In the genomic region with DNA sequence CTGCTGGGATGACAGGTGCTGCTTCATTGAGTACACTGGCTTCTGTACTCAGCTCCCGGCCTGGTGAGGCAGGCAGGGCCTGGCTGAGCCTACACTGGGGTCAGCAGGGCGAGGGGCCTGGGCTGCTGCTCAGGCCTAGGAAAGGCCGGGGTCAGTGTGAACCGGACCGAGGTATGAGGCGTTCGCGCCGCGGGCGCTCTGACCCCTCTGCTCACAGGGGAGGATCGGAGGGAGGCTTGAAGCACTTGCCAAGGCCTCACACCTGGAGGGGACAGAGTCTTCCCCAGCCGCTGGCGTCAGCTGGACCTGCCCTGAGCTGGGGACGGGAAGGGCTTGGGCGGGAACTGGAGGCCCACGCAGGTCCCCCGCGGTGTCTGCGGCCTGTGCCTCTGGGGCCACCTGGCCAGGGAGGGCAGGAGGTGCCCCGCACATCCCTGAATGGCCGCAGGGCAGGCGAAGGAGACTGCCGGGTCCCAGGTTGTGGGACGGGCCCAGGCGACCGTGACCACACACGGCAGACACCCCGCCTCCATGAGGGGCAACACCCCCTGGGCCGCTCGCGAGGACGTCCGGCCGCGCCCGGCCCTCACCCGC, we compare ENCODE assay signal across 8 cellular contexts. TPM values are rescaled to one million over a fixed set of nuclear protein-coding genes. Genes with fewer than 3 reads are reported as not detected.
DNase-seq lines count a peak whose midpoint lies in the region; ATAC-seq and TF ChIP-seq lines count a peak whose summit lies in the region.

No MANE protein-coding gene starts in this region.

- peak overlapping the region; percentile 82 for H3K4me3 Mint-ChIP-seq in chondrocyte (ENCODE audit: unreplicated experiment)

- no peaks in the 10 kb centered on the region for H3K9me3 Mint-ChIP-seq in chondrocyte (ENCODE audit: low read depth)

- H3K4me1 ChIP-seq in mucosa of descending colon (ENCODE audit: low read depth) = peaks cover 42% of the 10 kb centered on the region

- POLR2A ChIA-PET in HEK293T (lab: Yijun Ruan, JAX) = interaction anchor here (4.4 kb wide), 1 partner anchor 20 kb away, joined by 18 read pairs; the partner anchor contains the start of genes MORN1 and RER1

- H3K4me1 Mint-ChIP-seq in chondrocyte (ENCODE audit: low read depth) = peaks cover 19% of the 10 kb centered on the region

- peak overlapping the region; percentile 44 for H3K4me3 ChIP-seq in mucosa of descending colon

- TF ChIP-seq CTCF in chondrocyte (IDR thresholded peaks at IDR 0.05) = no peak
- no peak for TF ChIP-seq CTCF in mucosa of descending colon (IDR thresholded peaks at IDR 0.05)

- no peaks in the 10 kb centered on the region for H3K9me3 ChIP-seq in mucosa of descending colon

- peak; percentile 37 for DNase-seq in NCI-H345 (lab: John Stamatoyannopoulos, UW)
- no peak for DNase-seq in NCI-H345 treated with DMSO at 0.1 percent for 48 hours (lab: John Stamatoyannopoulos, UW; ENCODE audit: unreplicated experiment)
- peak; percentile 30 for DNase-seq in HEK293T (ENCODE audit: extremely low spot score)
- DNase-seq in M059J (ENCODE audit: low read depth) = peak; percentile 40
- no peak for DNase-seq in chondrocyte (ENCODE audit: low spot score)
- no peak for DNase-seq in mucosa of descending colon
- DNase-seq in NCI-H187 (lab: John Stamatoyannopoulos, UW) = no peak
- DNase-seq in activated CD4-positive, CD25-positive, alpha-beta regulatory T cell (lab: John Stamatoyannopoulos, UW) = no peak

- intact Hi-C loops in mucosa of descending colon (cut with DNase I, micrococcal nuclease) = loop anchor here (5.0 to 10.0 kb wide), 2 partner anchors 135 to 1013 kb away; no protein-coding TSS in a partner anchor

- CTCF ChIA-PET in HEK293T (lab: Yijun Ruan, JAX) = no interaction called here

- no peaks in the 10 kb centered on the region for H3K27me3 Mint-ChIP-seq in chondrocyte (ENCODE audit: low read depth)

- H3K27ac Mint-ChIP-seq in chondrocyte (ENCODE audit: unreplicated experiment) = peak overlapping the region; percentile 74

- H3K36me3 ChIP-seq in mucosa of descending colon (ENCODE audit: low read depth) = no peaks in the 10 kb centered on the region

- H3K36me3 Mint-ChIP-seq in chondrocyte (ENCODE audit: low read depth) = peaks cover 4% of the 10 kb centered on the region

- peak; percentile 13 for ATAC-seq in mucosa of descending colon

TF ChIP-seq in HEK293T, 16 proteins besides CTCF, POLR2A, EP300 and RAD21:
- TF ChIP-seq CTBP1 (IDR thresholded peaks at IDR 0.05; ENCODE audit: borderline replicate concordance) = no peak
- TF ChIP-seq BHLHE40 (IDR thresholded peaks at IDR 0.05; ENCODE audit: borderline replicate concordance) = no peak
- TF ChIP-seq FOXM1 (IDR thresholded peaks at IDR 0.05; ENCODE audit: borderline replicate concordance) = no peak
- TF ChIP-seq ELF4 (IDR thresholded peaks at IDR 0.05) = no peak
- no peak for TF ChIP-seq LEF1 (IDR thresholded peaks at IDR 0.05; ENCODE audit: borderline replicate concordance)
- TF ChIP-seq ZNF384 (IDR thresholded peaks at IDR 0.05) = no peak
- no peak for TF ChIP-seq NFRKB (IDR thresholded peaks at IDR 0.05)
- no peak for TF ChIP-seq SP1 (IDR thresholded peaks at IDR 0.05)
- TF ChIP-seq FOXK2 (IDR thresholded peaks at IDR 0.05) = no peak
- no peak for TF ChIP-seq FOXA1 (IDR thresholded peaks at IDR 0.05)
- TF ChIP-seq SUZ12 (IDR thresholded peaks at IDR 0.05) = no peak
- no peak for TF ChIP-seq L3MBTL2 (conservative IDR thresholded peaks at IDR 0.05)
- TF ChIP-seq ARNT (IDR thresholded peaks at IDR 0.05) = no peak
- TF ChIP-seq PKNOX1 (IDR thresholded peaks at IDR 0.05) = no peak
TF ChIP-seq in HEK293T: peak in this region for 0.

RNA-seq across cellular contexts. Expression of gene PEX10, which starts 0.5 kb away (rescaled TPM):
- 18.8 and 31.2 TPM in 2 replicates for total RNA-seq in M059J (2014; rRNA removed; shearing (Covaris generic))
- 20.6 to 33.0 TPM (median 23.4 TPM) in 3 replicates for total RNA-seq in chondrocyte
- 10 to 100 TPM; 13.4 to 20.4 (median 18.4) TPM for total RNA-seq in mucosa of descending colon

RNA-seq across cellular contexts. Expression of gene RER1, which starts 20.3 kb away (rescaled TPM):
- 135 and 233 TPM in 2 replicates for total RNA-seq in M059J (2014; rRNA removed; shearing (Covaris generic))
- total RNA-seq in chondrocyte = 158 to 177 TPM (median 175 TPM) in 3 replicates
- total RNA-seq in mucosa of descending colon = 100 to 1,000 TPM; 151 to 217 (median 193) TPM

RNA-seq across cellular contexts. Expression of gene MORN1, which starts 20.5 kb away (rescaled TPM):
- total RNA-seq in M059J (2014; rRNA removed; shearing (Covaris generic)) = 6.7 and 11.0 TPM in 2 replicates
- total RNA-seq in chondrocyte = 6.7 to 10.0 TPM (median 8.1 TPM) in 3 replicates
- total RNA-seq in mucosa of descending colon = 10 to 100 TPM; 13.1 to 17.4 (median 13.4) TPM

Comparison
In these comparisons a context has a peak if more than half of its experiments do, and no peak if none do; other contexts are left out.
1. DNase-seq: peak in NCI-H345 (single experiment), HEK293T (single experiment) and M059J (single experiment); none in NCI-H345 treated with DMSO at 0.1 percent for 48 hours (single experiment), chondrocyte (single experiment), mucosa of descending colon (0 of 3), NCI-H187 (0 of 2) and activated CD4-positive, CD25-positive, alpha-beta regulatory T cell (0 of 4).